In the genomic region with DNA sequence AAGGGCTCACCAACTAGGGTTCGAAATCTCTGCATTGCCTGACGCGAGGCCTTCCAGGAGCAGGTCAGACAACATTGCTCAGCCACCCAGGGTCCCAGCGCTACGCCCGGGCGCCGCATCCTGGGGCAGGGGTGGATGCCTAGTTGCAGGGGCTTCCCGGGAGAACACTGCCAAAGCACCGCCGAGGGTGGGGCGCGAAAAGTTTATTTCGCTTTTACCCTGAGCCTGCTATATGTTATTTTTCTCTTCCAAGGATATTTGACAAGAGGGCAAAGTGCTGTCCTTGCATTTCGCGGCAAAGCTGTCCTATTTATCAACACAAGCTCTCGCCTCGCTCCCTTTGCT, we compare ENCODE assay signal across 15 cellular contexts. TPM values are rescaled to one million over a fixed set of nuclear protein-coding genes. Genes with fewer than 3 reads are reported as not detected.
DNase-seq lines count a peak whose midpoint lies in the region; ATAC-seq, FAIRE-seq and TF ChIP-seq lines count a peak whose summit lies in the region.
"Had no signal": no experiment of that assay in that cellular context is flagged by ENCODE, and none has a peak within 500 bp of the region (broad histone marks: within the 10 kb centered on the region; RNA-seq: fewer than 3 reads in every experiment).

No MANE protein-coding gene starts in this region.

- intact Hi-C loops in activated CD4-positive, alpha-beta T cell treated with anti-CD3 and anti-CD28 coated beads for 36 hours (cut with DNase I, micrococcal nuclease) = no loop called here

- H3K27ac ChIP-seq in MM.1S (ENCODE audit: low read length) (no peak overlapping the region), smooth muscle cell (ENCODE audit: low read depth) (no peak overlapping the region), small intestine (ENCODE audit: low read depth in 1 of 2, low read length in 1 of 2) (no peak overlapping the region)
- H3K27ac ChIP-seq: esophagus squamous epithelium, tibial artery had no signal

- peaks cover 21% of the 10 kb centered on the region for H3K27me3 ChIP-seq in MM.1S (replicated peaks; ENCODE audit: insufficient read depth, low read length)
- H3K27me3 ChIP-seq in iPS-15b (ENCODE audit: control insufficient read depth, insufficient read depth, low read length) = peaks cover 94% of the 10 kb centered on the region
- H3K27me3 ChIP-seq in smooth muscle cell (ENCODE audit: low read depth) = peaks cover 98% of the 10 kb centered on the region
- peaks cover 83% of the 10 kb centered on the region for H3K27me3 ChIP-seq in HAP-1 (ENCODE audit: low read depth)
- peaks cover 28 to 65% of the 10 kb centered on the region in 2 donors for H3K27me3 ChIP-seq in small intestine (ENCODE audit: control insufficient read depth in 2 of 2, insufficient read depth in 2 of 2, low read length in 2 of 2)

- WGBS in smooth muscle cell (ENCODE audit: low lambda C conversion rate) = 1% methylated on average over 18 of the region's 18 CpGs
- WGBS in small intestine, 3 donors = 2 to 3% (median 2%) methylated on average over 18 of the region's 18 CpGs

- peaks cover 72% of the 10 kb centered on the region for H3K27me3 Mint-ChIP-seq in activated CD4-positive, alpha-beta T cell treated with anti-CD3 and anti-CD28 coated beads for 36 hours

- 0 out of 2 replicates have a peak overlapping the region, but pooled peaks have one; percentile 15 for H2AFZ ChIP-seq in MM.1S (ENCODE audit: low read length)
- no peak overlapping the region for H2AFZ ChIP-seq in smooth muscle cell (ENCODE audit: low read depth)

- no peaks in the 10 kb centered on the region for H3K9me3 ChIP-seq in MM.1S (replicated peaks; ENCODE audit: insufficient read depth, low read length)
- no peaks in the 10 kb centered on the region for H3K9me3 ChIP-seq in iPS-15b (ENCODE audit: control insufficient read depth, insufficient read depth, low read length)
- H3K9me3 ChIP-seq in smooth muscle cell (replicated peaks; ENCODE audit: low read depth) = no peaks in the 10 kb centered on the region
- H3K9me3 ChIP-seq in HAP-1 = peaks cover 13% of the 10 kb centered on the region
- no peaks in the 10 kb centered on the region for H3K9me3 ChIP-seq in small intestine (ENCODE audit: control insufficient read depth, low read depth)
- H3K9me3 ChIP-seq: esophagus squamous epithelium, tibial artery had no signal

- H3K36me3 ChIP-seq in MM.1S (replicated peaks; ENCODE audit: insufficient read depth, low read length) (no peaks in the 10 kb centered on the region), iPS-15b (ENCODE audit: control insufficient read depth, insufficient read depth, low read length) (no peaks in the 10 kb centered on the region), smooth muscle cell (ENCODE audit: low read depth) (no peaks in the 10 kb centered on the region), HAP-1 (replicated peaks) (no peaks in the 10 kb centered on the region), small intestine (ENCODE audit: control insufficient read depth in 2 of 2, insufficient read depth in 2 of 2, low read length in 2 of 2) (no peaks in the 10 kb centered on the region)
- H3K36me3 ChIP-seq: esophagus squamous epithelium, tibial artery had no signal

- no peaks in the 10 kb centered on the region for H3K36me3 Mint-ChIP-seq in activated CD4-positive, alpha-beta T cell treated with anti-CD3 and anti-CD28 coated beads for 36 hours (ENCODE audit: low read depth)

- DNase-seq in activated CD4-positive, alpha-beta T cell treated with anti-CD3 and anti-CD28 coated beads for 36 hours = peak; percentile 4
- no peak for DNase-seq in activated CD4-positive, alpha-beta T cell treated with anti-CD3 and anti-CD28 coated beads for 1 hour
- no peak for DNase-seq in MM.1S
- DNase-seq in smooth muscle cell (lab: John Stamatoyannopoulos, UW; ENCODE audit: unreplicated experiment) = no peak
- DNase-seq in HAP-1 (ENCODE audit: low spot score in 2 of 2) = no peak
- no peak for DNase-seq in effector CD8-positive, alpha-beta T cell (lab: John Stamatoyannopoulos, UW)
- no peak for DNase-seq in small intestine
- DNase-seq: ACHN, activated gamma-delta T cell, esophagus squamous epithelium, KBM-7, tibial artery had no signal

- H3K9ac ChIP-seq in MM.1S (ENCODE audit: low read length) = no peak overlapping the region
- H3K9ac ChIP-seq in iPS-15b (ENCODE audit: low read depth, low read length) = no peak overlapping the region
- no peak overlapping the region for H3K9ac ChIP-seq in smooth muscle cell (ENCODE audit: low read depth)

- H3F3A ChIP-seq in MM.1S (ENCODE audit: insufficient read depth, low read length) = no peaks in the 10 kb centered on the region
- no peaks in the 10 kb centered on the region for H3F3A ChIP-seq in smooth muscle cell (ENCODE audit: low read depth)

- H3K9me3 Mint-ChIP-seq in activated CD4-positive, alpha-beta T cell treated with anti-CD3 and anti-CD28 coated beads for 36 hours (ENCODE audit: low read depth) = no peaks in the 10 kb centered on the region

- H3K4me1 ChIP-seq in MM.1S (ENCODE audit: low read length) (no peaks in the 10 kb centered on the region), iPS-15b (ENCODE audit: control insufficient read depth, insufficient read depth, low read length) (peaks cover 24% of the 10 kb centered on the region), smooth muscle cell (ENCODE audit: low read depth) (peaks cover 36% of the 10 kb centered on the region), HAP-1 (peaks cover 8% of the 10 kb centered on the region), small intestine (ENCODE audit: control insufficient read depth in 2 of 2, insufficient read depth in 1 of 2, low read depth in 1 of 2, low read length in 1 of 2) (peaks cover 0 to 5% of the 10 kb centered on the region in 2 donors)

- in situ Hi-C loops in HAP-1 (cut with MboI; ENCODE audit: low sequenced_read_pairs) = no loop called here

- H3K4me2 ChIP-seq in MM.1S (ENCODE audit: low read depth, low read length) (peak overlapping the region; percentile 22; the same call in 1 of the 2 replicates), smooth muscle cell (peak overlapping the region; percentile 72)

- no peak for FAIRE-seq in small intestine (lab: Jason Lieb, UNC)

- no peak overlapping the region for H3K4me3 Mint-ChIP-seq in activated CD4-positive, alpha-beta T cell treated with anti-CD3 and anti-CD28 coated beads for 36 hours

- H3K9me2 ChIP-seq in MM.1S (replicated peaks; ENCODE audit: insufficient read depth, low read length) = no peaks in the 10 kb centered on the region

- TF ChIP-seq CTCF in MM.1S (IDR thresholded peaks at IDR 0.05; ENCODE audit: low read length) (no peak), smooth muscle cell (IDR thresholded peaks at IDR 0.05; ENCODE audit: borderline replicate concordance, insufficient read depth, poor library complexity, severe bottlenecking) (no peak)

- no peaks in the 10 kb centered on the region for H3K79me2 ChIP-seq in MM.1S (ENCODE audit: low read length)
- H3K79me2 ChIP-seq in smooth muscle cell (ENCODE audit: low read depth) = no peaks in the 10 kb centered on the region

- peaks cover 4% of the 10 kb centered on the region for H3K4me1 Mint-ChIP-seq in activated CD4-positive, alpha-beta T cell treated with anti-CD3 and anti-CD28 coated beads for 36 hours

- no peak overlapping the region for H3K27ac Mint-ChIP-seq in activated CD4-positive, alpha-beta T cell treated with anti-CD3 and anti-CD28 coated beads for 36 hours

- POLR2A ChIA-PET in activated CD4-positive, alpha-beta T cell treated with anti-CD3 and anti-CD28 coated beads for 36 hours (lab: Charles Lee) = no interaction called here

- ATAC-seq in activated CD4-positive, alpha-beta T cell treated with anti-CD3 and anti-CD28 coated beads for 36 hours = no peak
- ATAC-seq: sciatic nerve had no signal

- H4K20me1 ChIP-seq in MM.1S (ENCODE audit: insufficient read depth, low read length) = no peaks in the 10 kb centered on the region
- H4K20me1 ChIP-seq in smooth muscle cell (ENCODE audit: low read depth) = no peaks in the 10 kb centered on the region

- CTCF ChIA-PET in activated CD4-positive, alpha-beta T cell treated with anti-CD3 and anti-CD28 coated beads for 36 hours (lab: Charles Lee) = interaction anchor here (0.6 to 0.8 kb wide), 2 partner anchors 11 to 670 kb away, joined by 3 to 4 read pairs; no protein-coding TSS in a partner anchor

- no peak overlapping the region for H3K4me3 ChIP-seq in MM.1S (ENCODE audit: low read length)
- H3K4me3 ChIP-seq in iPS-15b (ENCODE audit: low read depth, low read length) = peak overlapping the region; percentile 37
- peak overlapping the region; percentile 36 for H3K4me3 ChIP-seq in smooth muscle cell
- H3K4me3 ChIP-seq in HAP-1 = no peak overlapping the region
- no peak overlapping the region for H3K4me3 ChIP-seq in small intestine (ENCODE audit: low read depth in 1 of 2, low read length in 2 of 2)

RNA-seq across cellular contexts. Expression of gene SOX14, which starts 0.5 kb away (rescaled TPM):
- total RNA-seq in activated CD4-positive, alpha-beta T cell treated with anti-CD3 and anti-CD28 coated beads for 36 hours = not detected
- total RNA-seq in smooth muscle cell = not detected in 2 replicates
- 0.17 TPM in 1 of 2 replicates, not detected in the other for polyA plus RNA-seq in smooth muscle cell
- not detected for polyA plus RNA-seq in small intestine
- total RNA-seq: cardiac septum, esophagus squamous epithelium, sciatic nerve had no signal

Comparison
In these comparisons a context has a peak if more than half of its experiments do, and no peak if none do; other contexts are left out.
1. H3K4me3 ChIP-seq: peak in iPS-15b (single experiment) and smooth muscle cell (single experiment); none in MM.1S (single experiment), HAP-1 (single experiment) and small intestine (0 of 2).